ENCODE assay signal across 1 cellular context in the genomic region with DNA sequence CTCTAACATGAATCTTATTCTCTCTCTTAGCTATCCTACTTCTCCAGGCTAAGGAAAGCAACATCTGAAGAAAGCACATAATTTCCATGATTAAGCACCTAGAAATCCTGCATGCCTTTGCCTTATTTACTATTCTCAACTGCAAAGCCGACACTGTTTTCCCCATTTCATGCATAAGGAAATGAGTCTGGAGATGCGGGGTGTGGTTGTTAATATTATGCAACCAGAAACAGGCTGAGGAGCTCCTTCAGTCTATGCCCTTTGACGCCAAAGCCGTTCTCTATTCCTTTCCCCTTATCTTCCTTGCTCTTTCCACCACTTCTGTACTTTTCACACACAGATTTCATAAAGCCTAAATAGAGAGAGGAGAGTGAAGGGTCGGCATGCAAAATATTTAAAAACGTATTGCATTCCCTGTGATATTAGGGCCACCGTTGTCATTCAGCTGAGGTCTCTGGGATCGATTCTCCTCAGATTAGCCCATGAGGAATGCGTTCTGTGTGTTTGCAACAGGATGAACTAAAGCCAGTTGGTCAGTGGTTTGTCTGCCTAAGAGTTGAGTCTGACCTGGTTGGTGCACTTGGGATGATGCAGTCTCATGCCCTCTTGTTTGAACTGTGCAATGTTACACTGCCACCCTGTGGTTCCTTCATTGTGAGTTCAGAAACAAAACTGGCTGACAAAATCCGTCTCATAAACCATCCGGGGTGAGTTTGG.
TF ChIP-seq lines count a peak whose summit lies in the region.

No MANE protein-coding gene starts in this region.

TF ChIP-seq in endothelial cell of umbilical vein, 7 proteins besides CTCF, POLR2A, EP300 and RAD21:
- TF ChIP-seq MAX (IDR thresholded peaks at IDR 0.05; ENCODE audit: insufficient read depth, insufficient read length) (no peak), EZH2 (IDR thresholded peaks at IDR 0.05; ENCODE audit: borderline replicate concordance, low read depth, low read length, severe bottlenecking) (no peak), GATA2 (IDR thresholded peaks at IDR 0.05; ENCODE audit: insufficient read depth, insufficient read length, low read depth, low read length) (no peak), FOS (IDR thresholded peaks at IDR 0.05; ENCODE audit: borderline replicate concordance, insufficient read depth, low read length) (no peak), POLR2AphosphoS5 (IDR thresholded peaks at IDR 0.05; ENCODE audit: insufficient read depth, low read depth, low read length) (no peak), JUN (IDR thresholded peaks at IDR 0.05; ENCODE audit: borderline replicate concordance, insufficient read depth, insufficient read length, low read depth) (no peak), MYC (IDR thresholded peaks at IDR 0.05; ENCODE audit: low read depth, low read length) (no peak)
